16 cellular contexts compared by ENCODE assay signal in the genomic region with DNA sequence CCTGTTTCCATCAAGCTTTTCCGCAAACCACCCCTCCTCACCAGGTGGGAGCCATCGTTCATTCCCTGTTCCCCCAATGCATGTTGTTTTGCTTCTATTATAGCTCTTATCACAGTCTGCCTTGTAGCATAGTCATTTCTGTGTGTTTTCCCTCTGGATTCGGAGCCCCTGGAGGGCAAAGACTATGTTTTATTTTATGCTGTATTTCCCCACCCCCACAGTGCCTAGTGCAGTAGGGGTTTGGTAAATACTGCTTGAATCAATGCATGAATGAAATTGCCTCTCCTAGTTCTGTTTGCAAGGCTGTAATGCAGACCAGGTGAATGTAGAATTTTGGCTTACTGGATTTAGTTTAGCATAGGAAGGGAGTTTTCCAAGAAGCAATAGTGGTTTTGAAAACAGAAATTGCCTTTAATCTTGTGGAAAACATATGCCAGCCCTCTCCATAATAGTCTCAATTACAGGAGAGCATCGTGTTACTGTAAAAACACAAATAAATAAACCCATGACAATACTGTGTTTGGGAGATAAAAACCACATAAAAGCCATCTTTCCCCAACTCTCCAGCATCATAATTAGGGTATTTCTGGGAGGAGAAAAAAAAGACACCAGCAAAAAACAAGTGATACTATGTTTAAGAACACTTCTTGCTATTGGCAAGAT.
DNase-seq lines count a peak whose midpoint lies in the region; ATAC-seq lines count a peak whose summit lies in the region.
"Had no signal": no experiment of that assay in that cellular context is flagged by ENCODE, and none has a peak within 500 bp of the region (broad histone marks: within the 10 kb centered on the region; RNA-seq: fewer than 3 reads in every experiment).

No MANE protein-coding gene starts in this region.

- ATAC-seq in GM18907 (IDR thresholded peaks at IDR 0.05; ENCODE audit: unreplicated experiment) = no peak
- no peak for ATAC-seq in GM18858 (IDR thresholded peaks at IDR 0.05; ENCODE audit: unreplicated experiment)

- in situ Hi-C loops in G401 (cut with HindIII; ENCODE audit: low sequenced_read_pairs) = no loop called here

- peak; percentile 30 for DNase-seq in NCI-H1105 treated with DMSO at 0.1 percent for 48 hours (lab: John Stamatoyannopoulos, UW)
- no peak for DNase-seq in NCI-H1105 (lab: John Stamatoyannopoulos, UW)
- peak; percentile 21 for DNase-seq in H4 (ENCODE audit: low spot score)
- DNase-seq in NCI-H69 (lab: John Stamatoyannopoulos, UW) = peak; percentile 75
- peak; percentile 20 for DNase-seq in fibroblast of peridontal ligament (ENCODE audit: extremely low read depth)
- no peak for DNase-seq in G401 (ENCODE audit: low spot score)
- DNase-seq: AML-193, H9, Kasumi-1, MG63, NCI-H1048, NCI-H187, NCI-H446 treated with DMSO at 0.1 percent for 48 hours, NCI-H82 had no signal

Comparison
In these comparisons a context has a peak if more than half of its experiments do, and no peak if none do; other contexts are left out.
1. DNase-seq: peak in NCI-H1105 treated with DMSO at 0.1 percent for 48 hours (single experiment), H4 (single experiment), NCI-H69 (single experiment) and fibroblast of peridontal ligament (single experiment); none in NCI-H1105 (single experiment) and G401 (single experiment).